8 cellular contexts compared by ENCODE assay signal in the genomic region with DNA sequence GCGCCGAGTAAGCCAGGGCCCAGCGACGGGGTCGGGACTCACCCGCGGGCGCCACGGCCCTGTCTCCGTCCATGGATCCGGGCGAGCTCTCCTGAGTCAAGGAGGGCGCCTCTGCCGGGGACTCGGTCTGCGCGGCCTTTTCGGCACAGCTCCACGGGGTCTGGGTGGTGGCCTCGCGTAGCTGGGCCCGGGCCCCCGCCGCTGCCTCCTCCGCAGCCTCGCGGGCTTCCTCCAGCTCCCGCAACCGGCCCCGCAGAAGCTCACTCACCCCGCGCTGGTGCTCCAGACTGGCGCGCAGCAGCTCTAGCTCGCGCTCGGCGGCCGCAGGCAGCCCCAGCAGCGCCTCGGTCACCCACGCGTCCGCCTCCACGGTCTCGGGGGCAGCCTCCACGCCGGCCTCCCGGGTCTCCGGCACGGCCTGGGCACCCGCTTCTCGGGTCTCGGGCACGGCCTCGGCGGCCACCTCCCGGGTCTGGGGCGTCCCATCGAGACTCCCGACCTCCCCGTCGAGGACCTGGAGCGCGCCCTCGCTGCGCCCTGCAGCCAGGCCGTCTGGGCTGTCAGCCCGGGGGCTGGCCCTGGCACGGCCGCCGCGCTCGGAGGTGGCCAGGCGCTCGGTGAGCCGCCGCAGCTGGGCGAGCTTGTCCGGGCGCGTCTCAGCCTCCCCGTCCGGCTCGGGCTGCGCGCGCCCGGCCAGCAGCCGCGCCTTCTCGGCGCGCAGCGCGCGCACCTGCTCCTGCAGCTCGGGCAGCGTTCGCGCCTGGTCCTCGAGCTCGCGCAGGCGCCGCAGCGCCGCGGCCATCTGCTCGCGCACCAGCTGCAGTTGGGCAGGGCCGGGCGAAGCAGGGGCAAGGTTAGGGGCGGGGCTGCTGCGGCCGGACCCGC. TPM values are rescaled to one million over a fixed set of nuclear protein-coding genes. Genes with fewer than 3 reads are reported as not detected.
DNase-seq lines count a peak whose midpoint lies in the region; ATAC-seq and TF ChIP-seq lines count a peak whose summit lies in the region.

No MANE protein-coding gene starts in this region.

- peak overlapping the region; percentile 43; the same call in 1 of the 2 replicates for H2AFZ ChIP-seq in GM23338

- no peaks in the 10 kb centered on the region for H3K9me3 Mint-ChIP-seq in GM23338

- WGBS in tibial nerve, 2 donors: 10 to 27% methylated on average over 29 to 65 of the region's 117 CpGs

- no peak for TF ChIP-seq POLR2A in tibial nerve (IDR thresholded peaks at IDR 0.05)

- no peaks in the 10 kb centered on the region for H4K20me1 ChIP-seq in GM23338 (replicated peaks; ENCODE audit: insufficient read depth)

- H3K9me3 ChIP-seq in left lung: no peaks in the 10 kb centered on the region
- no peaks in the 10 kb centered on the region for H3K9me3 ChIP-seq in upper lobe of right lung
- no peaks in the 10 kb centered on the region for H3K9me3 ChIP-seq in tibial nerve

- H3K79me2 ChIP-seq in GM23338 (replicated peaks; ENCODE audit: insufficient read depth): no peaks in the 10 kb centered on the region

- no peaks in the 10 kb centered on the region for H3K36me3 Mint-ChIP-seq in GM23338 (ENCODE audit: low read depth)

- in situ Hi-C loops in T47D (cut with HindIII; ENCODE audit: low pct_unique_long_range_greater_than_20kb, low sequenced_read_pairs): no loop called here

- peak overlapping the region; percentile 91 for H3K4me2 ChIP-seq in GM23338

- peak overlapping the region; percentile 73 for H3K4me3 Mint-ChIP-seq in GM23338

- DNase-seq in COLO668 (lab: John Stamatoyannopoulos, UW; ENCODE audit: unreplicated experiment) (peak; percentile 94), GM23338 (ENCODE audit: low spot score) (peak; percentile 88), NCI-H748 treated with DMSO at 0.1 percent for 48 hours (lab: John Stamatoyannopoulos, UW) (peak; percentile 17), T47D (ENCODE audit: low read depth in 1 of 2, low spot score in 1 of 2) (peak; percentile 88 to 91), left lung (peak; percentile 57 to 87), upper lobe of right lung (peak; percentile 88), tibial nerve (ENCODE audit: low spot score in 2 of 2) (no peak)

- H3K4me1 Mint-ChIP-seq in GM23338: peaks cover 12% of the 10 kb centered on the region

- H3K27ac ChIP-seq in GM23338 (ENCODE audit: low read depth): no peak overlapping the region
- H3K27ac ChIP-seq in left lung: no peak overlapping the region
- no peak overlapping the region for H3K27ac ChIP-seq in upper lobe of right lung
- H3K27ac ChIP-seq in tibial nerve: no peak overlapping the region

- H3F3A ChIP-seq in GM23338 (replicated peaks; ENCODE audit: low read depth): peaks cover 10% of the 10 kb centered on the region

- H3K36me3 ChIP-seq in GM23338 (ENCODE audit: insufficient read depth) (no peaks in the 10 kb centered on the region), left lung (peaks cover 0 to 3% of the 10 kb centered on the region in 2 donors), upper lobe of right lung (peaks cover 24% of the 10 kb centered on the region), tibial nerve (peaks cover 0 to 7% (median 0%) of the 10 kb centered on the region in 3 donors)

- H3K27ac Mint-ChIP-seq in GM23338: no peak overlapping the region

- ATAC-seq in GM23338 (peak; percentile 51), left lung (peak; percentile 83), upper lobe of right lung (peak; percentile 85), GM18519 (IDR thresholded peaks at IDR 0.05; ENCODE audit: low FRiP score, unreplicated experiment) (no peak)

- peaks cover 51% of the 10 kb centered on the region for H3K27me3 Mint-ChIP-seq in GM23338 (ENCODE audit: insufficient read depth, low read depth, poor library complexity)

- H3K4me3 ChIP-seq in GM23338 (peak overlapping the region; percentile 68), left lung (peak overlapping the region in 1 of 2 donors; percentile 14), upper lobe of right lung (peak overlapping the region; percentile 14), tibial nerve (peak overlapping the region in 2 of 4 donors; percentile 10 to 45)

- H3K4me1 ChIP-seq in GM23338 (ENCODE audit: insufficient read depth) (peaks cover 12% of the 10 kb centered on the region), left lung (peaks cover 0 to 41% of the 10 kb centered on the region in 2 donors), upper lobe of right lung (peaks cover 33% of the 10 kb centered on the region), tibial nerve (peaks cover 0 to 18% (median 5%) of the 10 kb centered on the region in 4 donors)

- TF ChIP-seq CTCF in GM23338 (conservative IDR thresholded peaks at IDR 0.05; ENCODE audit: low read depth in 2 of 2) (no peak), left lung (IDR thresholded peaks at IDR 0.05) (no peak), upper lobe of right lung (IDR thresholded peaks at IDR 0.05) (no peak), tibial nerve (IDR thresholded peaks at IDR 0.05) (no peak)

- H3K9me2 ChIP-seq in GM23338 (ENCODE audit: insufficient read depth): no peaks in the 10 kb centered on the region

- peaks cover 47% of the 10 kb centered on the region for H3K27me3 ChIP-seq in GM23338 (ENCODE audit: insufficient read depth)
- peaks cover 24 to 65% of the 10 kb centered on the region in 2 donors for H3K27me3 ChIP-seq in left lung
- peaks cover 18% of the 10 kb centered on the region for H3K27me3 ChIP-seq in upper lobe of right lung
- peaks cover 0 to 29% of the 10 kb centered on the region in 2 donors for H3K27me3 ChIP-seq in tibial nerve

- intact Hi-C loops in left lung (cut with DNase I): no loop called here
- intact Hi-C loops in upper lobe of right lung (cut with DNase I): no loop called here

- TF ChIP-seq EP300 in tibial nerve (IDR thresholded peaks at IDR 0.05): no peak

RNA-seq across cellular contexts. Expression of a gene that starts 8.4 kb away (rescaled TPM):
- total RNA-seq in GM23338 (2014; rRNA removed; shearing (Covaris generic)): 8.7 and 9.3 TPM in 2 replicates
- 2.0 and 2.2 TPM in 2 replicates for polyA plus RNA-seq in GM23338 (2016; fragmentation: Nextera tagmentation; extraction: Ambion mirVana)
- total RNA-seq in left lung: 10 to 100 TPM; 14.4 to 29.0 TPM
- total RNA-seq in upper lobe of right lung: 54.0 TPM
- 10 to 100 TPM; 13.8 to 34.8 (median 20.1) TPM for total RNA-seq in tibial nerve

RNA-seq across cellular contexts. Expression of a gene that starts 13.4 kb away (rescaled TPM):
- total RNA-seq in GM23338 (2014; rRNA removed; shearing (Covaris generic)): 151 and 174 TPM in 2 replicates
- 1,790 and 2,003 TPM in 2 replicates for polyA plus RNA-seq in GM23338 (2016; fragmentation: Nextera tagmentation; extraction: Ambion mirVana)
- total RNA-seq in left lung (1,000 to 10,000 TPM; 1,595 to 1,630 TPM), upper lobe of right lung (1,645 TPM), tibial nerve (100 to 1,000 TPM; 398 to 559 (median 412) TPM)

RNA-seq across cellular contexts. Expression of a gene that starts 13.5 kb away (rescaled TPM):
- 35.1 and 38.3 TPM in 2 replicates for total RNA-seq in GM23338 (2014; rRNA removed; shearing (Covaris generic))
- polyA plus RNA-seq in GM23338 (2016; fragmentation: Nextera tagmentation; extraction: Ambion mirVana): 344 and 364 TPM in 2 replicates
- total RNA-seq in left lung (10 to 100 TPM; 38.7 to 40.8 TPM), upper lobe of right lung (35.7 TPM), tibial nerve (10 to 100 TPM in 3 of 4 donors, 1 to 10 TPM in 1; 4.5 to 22.1 (median 16.0) TPM)

RNA-seq across cellular contexts. Expression of a gene that starts 26.5 kb away (rescaled TPM):
- total RNA-seq in GM23338 (2014; rRNA removed; shearing (Covaris generic)): 84.9 and 124 TPM in 2 replicates
- 87.0 and 90.0 TPM in 2 replicates for polyA plus RNA-seq in GM23338 (2016; fragmentation: Nextera tagmentation; extraction: Ambion mirVana)
- 10 to 100 TPM; 44.1 to 58.3 TPM for total RNA-seq in left lung
- 49.4 TPM for total RNA-seq in upper lobe of right lung
- 100 to 1,000 TPM in 1 of 4 donors, 10 to 100 TPM in 3; 64.7 to 109 (median 83.9) TPM for total RNA-seq in tibial nerve

RNA-seq across cellular contexts. Expression of a gene that starts 29.3 kb away (rescaled TPM):
- 1.4 and 2.2 TPM in 2 replicates for total RNA-seq in GM23338 (2014; rRNA removed; shearing (Covaris generic))
- polyA plus RNA-seq in GM23338 (2016; fragmentation: Nextera tagmentation; extraction: Ambion mirVana): 1.9 and 2.1 TPM in 2 replicates
- total RNA-seq in left lung (10 to 100 TPM in 1 of 2 donors, 1 to 10 TPM in 1; 2.5 to 24.8 TPM), upper lobe of right lung (6.3 TPM), tibial nerve (100 to 1,000 TPM in 1 of 4 donors, 10 to 100 TPM in 3; 52.2 to 256 (median 75.6) TPM)

Comparison
In these comparisons a context has a peak if more than half of its experiments do, and no peak if none do; other contexts are left out.
1. DNase-seq: peak in COLO668 (single experiment), GM23338 (single experiment), NCI-H748 treated with DMSO at 0.1 percent for 48 hours (single experiment), T47D (2 of 2), left lung (2 of 2) and upper lobe of right lung (single experiment); none in tibial nerve (0 of 2).